Comparison of ENCODE assay signal across 10 cellular contexts in the genomic region with DNA sequence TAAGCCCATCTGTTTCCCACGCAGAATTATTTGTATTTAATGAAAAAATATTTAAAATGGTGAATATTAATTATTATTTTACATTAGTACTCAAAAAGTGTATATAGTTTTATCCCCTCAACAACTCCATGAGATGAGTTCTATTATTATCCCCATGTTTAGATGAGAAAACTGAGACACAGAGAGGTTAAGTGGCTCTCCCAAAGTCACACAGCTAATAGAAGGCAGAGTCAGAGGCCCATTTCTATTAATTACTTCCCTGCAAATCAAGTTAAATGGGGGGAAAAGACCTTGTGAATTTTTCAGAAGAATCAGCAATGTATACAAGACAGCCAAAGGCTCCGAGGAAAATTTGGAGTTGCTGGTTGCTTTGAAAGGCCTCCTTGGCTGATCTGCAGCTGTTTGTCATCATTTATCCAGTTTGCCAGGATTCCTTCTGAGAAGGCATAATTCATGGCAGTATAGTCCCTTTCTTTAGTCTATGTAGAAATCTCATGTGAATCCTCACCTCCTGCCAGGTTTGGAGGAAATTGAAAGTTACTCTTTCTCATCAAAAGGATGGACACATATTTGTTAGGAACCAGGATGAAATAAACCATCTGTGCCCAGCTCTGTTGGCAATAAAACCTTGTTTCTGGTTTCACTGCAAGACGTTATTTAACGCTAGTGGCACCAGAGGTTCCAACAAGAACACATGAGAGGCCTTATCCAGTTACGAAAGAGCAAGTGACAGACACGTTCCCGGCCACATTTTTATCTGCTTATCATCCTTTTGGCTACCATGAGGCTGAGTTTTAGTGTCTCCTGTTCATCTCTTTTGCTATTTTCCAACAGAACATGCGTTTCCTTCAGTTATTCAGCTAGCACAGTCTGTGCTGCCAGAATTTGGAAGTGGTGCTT. TPM values are rescaled to one million over a fixed set of nuclear protein-coding genes. Genes with fewer than 3 reads are reported as not detected.
DNase-seq lines count a peak whose midpoint lies in the region; ATAC-seq and TF ChIP-seq lines count a peak whose summit lies in the region.
"Had no signal": no experiment of that assay in that cellular context is flagged by ENCODE, and none has a peak within 500 bp of the region (broad histone marks: within the 10 kb centered on the region; RNA-seq: fewer than 3 reads in every experiment).

No MANE protein-coding gene starts in this region.

- H3K27me3 ChIP-seq in BE2C, result no peaks in the 10 kb centered on the region; the same call in 1 of the 2 replicates

- no peaks in the 10 kb centered on the region for H3K4me1 ChIP-seq in BE2C

- ATAC-seq in sciatic nerve (peak; percentile 76), GM21737 (IDR thresholded peaks at IDR 0.05; ENCODE audit: unreplicated experiment) (no peak), GM18909 (IDR thresholded peaks at IDR 0.05; ENCODE audit: poor library complexity, unreplicated experiment) (no peak)

- no peak overlapping the region for H3K4me3 ChIP-seq in fibroblast of mammary gland (ENCODE audit: control insufficient read depth, low read depth, low read length)
- H3K4me3 ChIP-seq in BE2C (ENCODE audit: low read depth, low read length), result no peak overlapping the region

- intact Hi-C loops in Calu3 (cut with micrococcal nuclease; ENCODE audit: unreplicated experiment), result loop anchor here (1.0 to 10.0 kb wide), 8 partner anchors 38 to 354 kb away; a partner anchor contains a TSS
- intact Hi-C loops in sciatic nerve (cut with DNase I), result loop anchor here (10.0 kb wide), 1 partner anchor 326 kb away; no protein-coding TSS in a partner anchor

- no peaks in the 10 kb centered on the region for H3K9me3 ChIP-seq in BE2C

- TSS peak; percentile 72 for BruUV-seq in Calu3 (replicated peaks; lab: Mats Ljungman, UMichigan)

- no peaks in the 10 kb centered on the region for H3K9me3 Mint-ChIP-seq in Calu3 (ENCODE audit: low read depth, unreplicated experiment)
- H3K9me3 Mint-ChIP-seq: activated naive CD4-positive, alpha-beta T cell treated with anti-CD3 and anti-CD28 coated beads, Interleukin-2, amount 10 ng/mL, durations not matched to agents 7 days and 5 days had no signal

- H3K36me3 ChIP-seq in BE2C, result no peaks in the 10 kb centered on the region

- TF ChIP-seq CTCF in Calu3 (IDR thresholded peaks at IDR 0.05; ENCODE audit: unreplicated experiment), result no peak
- no peak for TF ChIP-seq CTCF in fibroblast of mammary gland (conservative IDR thresholded peaks at IDR 0.05; ENCODE audit: control insufficient read depth, insufficient read depth, low read depth, low read length)
- no peak for TF ChIP-seq CTCF in BE2C (IDR thresholded peaks at IDR 0.05; ENCODE audit: low read depth, low read length)

- H3K27me3 Mint-ChIP-seq in Calu3 (ENCODE audit: unreplicated experiment), result no peaks in the 10 kb centered on the region
- H3K27me3 Mint-ChIP-seq: activated naive CD4-positive, alpha-beta T cell treated with anti-CD3 and anti-CD28 coated beads, Interleukin-2, amount 10 ng/mL, durations not matched to agents 7 days and 5 days had no signal

- DNase-seq in Calu3, result no peak
- peak; percentile 86 for DNase-seq in OCI-M1 (lab: John Stamatoyannopoulos, UW)
- DNase-seq in fibroblast of mammary gland (ENCODE audit: low read depth), result peak; percentile 4
- no peak for DNase-seq in sciatic nerve (ENCODE audit: low spot score)
- no peak for DNase-seq in BE2C
- no peak for DNase-seq in NCI-H345 treated with DMSO at 0.1 percent for 48 hours (lab: John Stamatoyannopoulos, UW; ENCODE audit: unreplicated experiment)

- H3K4me1 Mint-ChIP-seq in Calu3 (ENCODE audit: low read depth, unreplicated experiment), result peaks cover 41% of the 10 kb centered on the region

- H3K27ac Mint-ChIP-seq in Calu3 (ENCODE audit: unreplicated experiment), result peak overlapping the region; percentile 54

- peak overlapping the region; percentile 46 for H3K4me3 Mint-ChIP-seq in Calu3 (ENCODE audit: low read depth, unreplicated experiment)

- CTCF ChIA-PET in Calu3 (lab: Charles Lee), result interaction anchor here (0.9 to 4.6 kb wide), 12 partner anchors 7 to 329 kb away, joined by 3 to 56 read pairs (median 5); no protein-coding TSS in a partner anchor

- peaks cover 20% of the 10 kb centered on the region for H3K36me3 Mint-ChIP-seq in Calu3 (ENCODE audit: insufficient read depth, unreplicated experiment)
- H3K36me3 Mint-ChIP-seq: activated naive CD4-positive, alpha-beta T cell treated with anti-CD3 and anti-CD28 coated beads, Interleukin-2, amount 10 ng/mL, durations not matched to agents 7 days and 5 days had no signal

RNA-seq across cellular contexts. Expression of a gene that starts 0.6 kb away (rescaled TPM):
- 30.8 and 42.8 TPM in 2 replicates for total RNA-seq in Calu3 (2022)
- total RNA-seq in sciatic nerve, result 31.3 TPM
- not detected for polyA plus RNA-seq in BE2C (2012; ENCODE audit: insufficient read depth, insufficient read length, low read depth)
- total RNA-seq: Daoy had no signal

Comparison
In these comparisons a context has a peak if more than half of its experiments do, and no peak if none do; other contexts are left out.
1. DNase-seq: peak in OCI-M1 (single experiment) and fibroblast of mammary gland (single experiment); none in Calu3 (single experiment), sciatic nerve (single experiment), BE2C (single experiment) and NCI-H345 treated with DMSO at 0.1 percent for 48 hours (single experiment).